9 cellular contexts compared by ENCODE assay signal in the genomic region with DNA sequence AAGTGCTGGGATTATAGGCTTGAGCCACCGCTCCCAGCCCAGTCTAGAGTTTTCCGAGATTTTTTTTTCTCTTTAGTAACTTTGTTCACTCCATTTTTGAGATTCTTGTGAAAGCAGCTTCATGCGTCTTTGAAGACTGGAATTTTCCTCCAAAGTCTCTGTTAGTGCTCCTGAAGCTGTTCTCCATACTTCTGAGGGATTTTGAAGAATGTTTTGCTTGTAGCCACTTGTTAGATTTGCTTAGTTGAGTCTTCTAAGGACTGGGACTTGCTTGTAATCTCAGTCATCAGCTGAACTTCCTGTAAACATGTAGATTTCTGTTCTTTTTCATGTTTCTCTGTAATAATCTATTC.
"Had no signal": no experiment of that assay in that cellular context is flagged by ENCODE, and none has a peak within 500 bp of the region (broad histone marks: within the 10 kb centered on the region; RNA-seq: fewer than 3 reads in every experiment).

No MANE protein-coding gene starts in this region.

- H3K27ac Mint-ChIP-seq: H9 had no signal

- DNase-seq: GM23248, H9, HCEC 1CT, IMR-90, KG1 had no signal

- H3K4me3 ChIP-seq: GM23248, K562 had no signal

- H2AFZ ChIP-seq: GM23248 had no signal

- H3K4me3 Mint-ChIP-seq: H9 had no signal

- FAIRE-seq: H1, H54, HTR-8/SVneo, K562 had no signal

- H3K9me3 Mint-ChIP-seq: H9 had no signal

- H3K27ac ChIP-seq: GM23248 had no signal

- ATAC-seq: K562 had no signal
